In the genomic region with DNA sequence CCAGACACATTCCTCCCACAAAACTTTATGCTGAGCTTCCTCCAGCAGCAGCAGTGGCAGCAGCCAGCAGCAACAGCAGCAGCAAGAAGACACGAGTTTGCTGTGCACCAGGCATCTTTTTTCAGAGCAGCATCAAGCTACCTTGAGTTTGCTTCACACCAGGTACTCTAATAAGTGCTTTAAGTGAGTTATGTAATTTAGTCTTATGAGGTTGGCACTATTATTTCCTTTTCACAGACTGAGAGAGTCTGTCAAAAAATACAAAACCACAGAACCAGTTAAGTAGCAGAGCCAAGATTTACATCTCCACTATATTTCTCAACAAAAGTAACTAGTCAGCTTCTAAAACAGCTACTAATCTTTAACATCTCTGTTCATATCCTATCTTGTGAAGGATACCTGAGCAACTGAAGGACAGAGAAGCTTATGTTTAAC, we compare ENCODE assay signal across 14 cellular contexts. TPM values are rescaled to one million over a fixed set of nuclear protein-coding genes. Genes with fewer than 3 reads are reported as not detected.
DNase-seq lines count a peak whose midpoint lies in the region; ATAC-seq and TF ChIP-seq lines count a peak whose summit lies in the region.
"Had no signal": no experiment of that assay in that cellular context is flagged by ENCODE, and none has a peak within 500 bp of the region (broad histone marks: within the 10 kb centered on the region; RNA-seq: fewer than 3 reads in every experiment).

No MANE protein-coding gene starts in this region.

- H3K4me1 Mint-ChIP-seq in MCF 10A (ENCODE audit: insufficient read depth, unreplicated experiment) = peaks cover 22% of the 10 kb centered on the region
- H3K4me1 Mint-ChIP-seq in activated CD8-positive, alpha-beta T cell treated with anti-CD3 and anti-CD28 coated beads for 36 hours (ENCODE audit: low read depth) = peaks cover 62% of the 10 kb centered on the region
- H3K4me1 Mint-ChIP-seq in stimulated activated naive B cell treated with anti-CD40 and anti-IgM and Interleukin-4, amounts not matched to agents 10 μg/mL and 1 μg/mL and 100 μg/mL, for 72 hours = peaks cover 35 to 56% of the 10 kb centered on the region in 2 donors

- no peak for TF ChIP-seq POLR2A in breast epithelium (IDR thresholded peaks at IDR 0.05)
- no peak for TF ChIP-seq POLR2A in gastroesophageal sphincter (IDR thresholded peaks at IDR 0.05)

- H3K36me3 ChIP-seq in breast epithelium = no peaks in the 10 kb centered on the region
- H3K36me3 ChIP-seq in effector memory CD4-positive, alpha-beta T cell (ENCODE audit: control insufficient read depth, insufficient read depth, low read length) = no peaks in the 10 kb centered on the region
- no peaks in the 10 kb centered on the region for H3K36me3 ChIP-seq in gastroesophageal sphincter
- H3K36me3 ChIP-seq: upper lobe of left lung had no signal

- DNase-seq in MCF 10A (ENCODE audit: unreplicated experiment) (no peak), breast epithelium (ENCODE audit: low spot score in 2 of 2) (no peak), occipital lobe (lab: John Stamatoyannopoulos, UW) (no peak)
- DNase-seq in activated CD8-positive, alpha-beta T cell treated with anti-CD3 and anti-CD28 coated beads for 36 hours = no peak
- peak in 2 of 3 donors; percentile 8 to 10 for DNase-seq in effector memory CD4-positive, alpha-beta T cell
- DNase-seq in stimulated activated naive B cell treated with anti-CD40 and anti-IgM and Interleukin-4, amounts not matched to agents 10 μg/mL and 1 μg/mL and 100 μg/mL, for 72 hours = no peak
- DNase-seq: activated CD8-positive, alpha-beta memory T cell treated with anti-CD3 and anti-CD28 coated beads, Interleukin-2, amount 50 U/mL, for 48 hours; DMS53; midbrain; MM.1S; SHP77 treated with DMSO at 0.1 percent for 48 hours; upper lobe of left lung had no signal

- H3K36me3 Mint-ChIP-seq in MCF 10A (ENCODE audit: insufficient read depth, unreplicated experiment) = peaks cover 41% of the 10 kb centered on the region
- peaks cover 42% of the 10 kb centered on the region for H3K36me3 Mint-ChIP-seq in activated CD8-positive, alpha-beta T cell treated with anti-CD3 and anti-CD28 coated beads for 36 hours (ENCODE audit: low read depth)
- H3K36me3 Mint-ChIP-seq in stimulated activated naive B cell treated with anti-CD40 and anti-IgM and Interleukin-4, amounts not matched to agents 10 μg/mL and 1 μg/mL and 100 μg/mL, for 72 hours = peaks cover 33 to 52% of the 10 kb centered on the region in 2 donors

- H3K27me3 ChIP-seq in breast epithelium (no peaks in the 10 kb centered on the region), gastroesophageal sphincter (no peaks in the 10 kb centered on the region)
- no peaks in the 10 kb centered on the region for H3K27me3 ChIP-seq in effector memory CD4-positive, alpha-beta T cell (replicated peaks; ENCODE audit: control insufficient read depth, insufficient read depth, low read length, poor library complexity, severe bottlenecking)
- H3K27me3 ChIP-seq: upper lobe of left lung had no signal

- TF ChIP-seq CTCF in MCF 10A (IDR thresholded peaks at IDR 0.05; ENCODE audit: unreplicated experiment) = no peak
- TF ChIP-seq CTCF in breast epithelium (IDR thresholded peaks at IDR 0.05) = no peak
- TF ChIP-seq CTCF in activated CD8-positive, alpha-beta T cell treated with anti-CD3 and anti-CD28 coated beads for 36 hours (IDR thresholded peaks at IDR 0.05) = no peak
- no peak for TF ChIP-seq CTCF in gastroesophageal sphincter (IDR thresholded peaks at IDR 0.05)

- 0% methylated on average over 1 of the region's 1 CpG for WGBS in gastroesophageal sphincter (ENCODE audit: low coverage in 1 of 2), 2 donors

- H3K4me1 ChIP-seq in breast epithelium (peaks cover 0 to 11% of the 10 kb centered on the region in 2 donors), gastroesophageal sphincter (peaks cover 0 to 66% (median 10%) of the 10 kb centered on the region in 3 donors)
- peaks cover 23% of the 10 kb centered on the region for H3K4me1 ChIP-seq in effector memory CD4-positive, alpha-beta T cell (ENCODE audit: control insufficient read depth, insufficient read depth, low read length, poor library complexity, severe bottlenecking)

- no peak for TF ChIP-seq EP300 in gastroesophageal sphincter (IDR thresholded peaks at IDR 0.05)

- H3K9me3 Mint-ChIP-seq in MCF 10A (ENCODE audit: unreplicated experiment) = no peaks in the 10 kb centered on the region
- H3K9me3 Mint-ChIP-seq in activated CD8-positive, alpha-beta T cell treated with anti-CD3 and anti-CD28 coated beads for 36 hours = peaks cover 5% of the 10 kb centered on the region
- peaks cover 4% of the 10 kb centered on the region in 2 donors for H3K9me3 Mint-ChIP-seq in stimulated activated naive B cell treated with anti-CD40 and anti-IgM and Interleukin-4, amounts not matched to agents 10 μg/mL and 1 μg/mL and 100 μg/mL, for 72 hours

- H3K4me3 ChIP-seq in breast epithelium (no peak overlapping the region), gastroesophageal sphincter (no peak overlapping the region)
- H3K4me3 ChIP-seq in effector memory CD4-positive, alpha-beta T cell (ENCODE audit: insufficient read depth, low read depth, low read length, poor library complexity, severe bottlenecking) = no peak overlapping the region
- H3K4me3 ChIP-seq: upper lobe of left lung had no signal

- no peaks in the 10 kb centered on the region for H3K27me3 Mint-ChIP-seq in MCF 10A (ENCODE audit: insufficient read depth, unreplicated experiment)
- no peaks in the 10 kb centered on the region for H3K27me3 Mint-ChIP-seq in activated CD8-positive, alpha-beta T cell treated with anti-CD3 and anti-CD28 coated beads for 36 hours
- no peaks in the 10 kb centered on the region for H3K27me3 Mint-ChIP-seq in stimulated activated naive B cell treated with anti-CD40 and anti-IgM and Interleukin-4, amounts not matched to agents 10 μg/mL and 1 μg/mL and 100 μg/mL, for 72 hours

- no peaks in the 10 kb centered on the region for H3K9me3 ChIP-seq in breast epithelium
- no peaks in the 10 kb centered on the region for H3K9me3 ChIP-seq in effector memory CD4-positive, alpha-beta T cell (ENCODE audit: control insufficient read depth, low read length)
- no peaks in the 10 kb centered on the region for H3K9me3 ChIP-seq in gastroesophageal sphincter
- H3K9me3 ChIP-seq: upper lobe of left lung had no signal

- intact Hi-C loops in MCF 10A (cut with micrococcal nuclease) = no loop called here
- intact Hi-C loops in breast epithelium (cut with DNase I; ENCODE audit: low total_unique reads) = no loop called here
- intact Hi-C loops in activated CD8-positive, alpha-beta T cell treated with anti-CD3 and anti-CD28 coated beads for 36 hours (cut with micrococcal nuclease) = no loop called here

- CTCF ChIA-PET in MCF 10A (lab: Yijun Ruan, JAX) = no interaction called here
- CTCF ChIA-PET in activated CD8-positive, alpha-beta T cell treated with anti-CD3 and anti-CD28 coated beads for 36 hours (lab: Charles Lee) = interaction anchor here (0.7 to 3.7 kb wide), 7 partner anchors 9 to 72 kb away, joined by 3 to 11 read pairs (median 5); a partner anchor contains a TSS

- H3K4me3 Mint-ChIP-seq in MCF 10A (ENCODE audit: unreplicated experiment) = no peak overlapping the region
- no peak overlapping the region for H3K4me3 Mint-ChIP-seq in activated CD8-positive, alpha-beta T cell treated with anti-CD3 and anti-CD28 coated beads for 36 hours
- no peak overlapping the region for H3K4me3 Mint-ChIP-seq in stimulated activated naive B cell treated with anti-CD40 and anti-IgM and Interleukin-4, amounts not matched to agents 10 μg/mL and 1 μg/mL and 100 μg/mL, for 72 hours

- H3K27ac ChIP-seq in breast epithelium = no peak overlapping the region
- peak overlapping the region; percentile 53 for H3K27ac ChIP-seq in effector memory CD4-positive, alpha-beta T cell (ENCODE audit: insufficient read depth, low read length, poor library complexity, severe bottlenecking)
- no peak overlapping the region for H3K27ac ChIP-seq in gastroesophageal sphincter
- H3K27ac ChIP-seq: upper lobe of left lung had no signal

- H3K27ac Mint-ChIP-seq in MCF 10A (ENCODE audit: low read depth, unreplicated experiment) = peak overlapping the region; percentile 4
- H3K27ac Mint-ChIP-seq in activated CD8-positive, alpha-beta T cell treated with anti-CD3 and anti-CD28 coated beads for 36 hours = peak overlapping the region; percentile 75
- H3K27ac Mint-ChIP-seq in stimulated activated naive B cell treated with anti-CD40 and anti-IgM and Interleukin-4, amounts not matched to agents 10 μg/mL and 1 μg/mL and 100 μg/mL, for 72 hours = peak overlapping the region; percentile 59

- BruUV-seq in MCF 10A (replicated peaks; lab: Mats Ljungman, UMichigan) = no TSS peak

- POLR2A ChIA-PET in MCF 10A (lab: Yijun Ruan, JAX) = interaction anchor here (0.6 to 1.5 kb wide), 3 partner anchors 13 to 25 kb away, joined by 3 to 7 read pairs (median 3); no protein-coding TSS in a partner anchor
- POLR2A ChIA-PET in activated CD8-positive, alpha-beta T cell treated with anti-CD3 and anti-CD28 coated beads for 36 hours (lab: Charles Lee) = interaction anchor here (0.6 to 1.7 kb wide), 7 partner anchors 10 to 146 kb away, joined by 3 to 6 read pairs (median 5); a partner anchor contains a TSS

- peak; percentile 19 for ATAC-seq in activated CD8-positive, alpha-beta T cell treated with anti-CD3 and anti-CD28 coated beads for 36 hours
- ATAC-seq in stimulated activated naive B cell treated with anti-CD40 and anti-IgM and Interleukin-4, amounts not matched to agents 10 μg/mL and 1 μg/mL and 100 μg/mL, for 72 hours (replicated peaks) = no peak
- no peak for ATAC-seq in gastroesophageal sphincter
- ATAC-seq in GM19328 (IDR thresholded peaks at IDR 0.05; ENCODE audit: unreplicated experiment) = no peak

RNA-seq across cellular contexts. Expression of a gene that starts 23.7 kb away (rescaled TPM):
- total RNA-seq in MCF 10A (2022) (42.0 and 48.0 TPM in 2 replicates), breast epithelium (10 to 100 TPM; 43.9 to 51.5 (median 48.0) TPM), occipital lobe (90.5 TPM), gastroesophageal sphincter (10 to 100 TPM; 39.1 to 59.9 (median 52.1) TPM)
- total RNA-seq in activated CD8-positive, alpha-beta T cell treated with anti-CD3 and anti-CD28 coated beads for 36 hours = 10 to 100 TPM; 53.3 to 56.2 TPM

Comparison
In these comparisons a context has a peak if more than half of its experiments do, and no peak if none do; other contexts are left out.
1. DNase-seq: peak in effector memory CD4-positive, alpha-beta T cell (2 of 3); none in MCF 10A (single experiment), breast epithelium (0 of 2), activated CD8-positive, alpha-beta T cell treated with anti-CD3 and anti-CD28 coated beads for 36 hours (single experiment), stimulated activated naive B cell treated with anti-CD40 and anti-IgM and Interleukin-4, amounts not matched to agents 10 μg/mL and 1 μg/mL and 100 μg/mL, for 72 hours (single experiment) and occipital lobe (single experiment).
2. H3K27ac Mint-ChIP-seq: peak in every context shown above with its lines; median percentile 75 in activated CD8-positive, alpha-beta T cell treated with anti-CD3 and anti-CD28 coated beads for 36 hours; 59 in stimulated activated naive B cell treated with anti-CD40 and anti-IgM and Interleukin-4, amounts not matched to agents 10 μg/mL and 1 μg/mL and 100 μg/mL, for 72 hours; 4 in MCF 10A.